ENCODE assay signal across 8 cellular contexts in the genomic region with DNA sequence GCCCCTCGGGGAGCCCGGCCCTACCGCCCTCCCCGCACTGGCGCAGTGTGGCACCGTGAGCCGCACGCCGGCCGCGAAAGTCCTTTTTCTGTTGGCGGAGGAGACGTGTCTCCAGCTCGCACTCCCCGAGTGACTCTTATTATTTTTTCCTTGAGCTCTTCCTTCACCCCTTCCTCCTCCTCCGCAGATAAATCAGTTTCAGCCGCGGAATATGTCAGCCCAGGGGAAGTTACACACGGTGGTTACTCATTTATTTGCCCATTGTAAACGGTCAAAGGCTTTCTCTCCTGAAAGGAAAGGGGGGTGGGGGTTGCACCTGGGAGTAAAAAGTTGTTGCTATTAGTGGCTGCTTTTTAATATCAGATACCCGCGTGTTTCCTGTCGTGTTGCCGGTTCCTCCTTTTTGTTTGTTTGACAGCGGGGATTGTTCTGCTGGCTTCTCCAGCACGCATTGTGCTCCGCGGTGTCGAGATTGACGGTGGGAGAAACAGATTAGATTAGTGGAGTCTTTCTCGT. TPM values are rescaled to one million over a fixed set of nuclear protein-coding genes. Genes with fewer than 3 reads are reported as not detected.
DNase-seq lines count a peak whose midpoint lies in the region; ATAC-seq and TF ChIP-seq lines count a peak whose summit lies in the region.

No MANE protein-coding gene starts in this region.

- H3K9me3 ChIP-seq in endodermal cell (ENCODE audit: control insufficient read depth, low read length) (no peaks in the 10 kb centered on the region), uterus (no peaks in the 10 kb centered on the region)
- no peaks in the 10 kb centered on the region for H3K9me3 ChIP-seq in naive thymus-derived CD4-positive, alpha-beta T cell (ENCODE audit: control insufficient read depth in 2 of 3, low read length in 3 of 3)

- peak overlapping the region; percentile 66 for H3K9ac ChIP-seq in endodermal cell (ENCODE audit: extremely low read depth, low read length, poor library complexity, severe bottlenecking)

- intact Hi-C loops in activated CD4-positive, alpha-beta T cell treated with anti-CD3 and anti-CD28 coated beads for 36 hours (cut with DNase I, micrococcal nuclease): loop anchor here (2.0 to 10.0 kb wide), 5 partner anchors 110 to 428 kb away; no protein-coding TSS in a partner anchor
- intact Hi-C loops in naive thymus-derived CD4-positive, alpha-beta T cell (cut with micrococcal nuclease): loop anchor here (1.0 to 5.0 kb wide), 5 partner anchors 111 to 480 kb away; no protein-coding TSS in a partner anchor
- intact Hi-C loops in uterus (cut with DNase I; ENCODE audit: low total_unique reads): loop anchor here (10.0 kb wide), 2 partner anchors 88 to 1808 kb away; no protein-coding TSS in a partner anchor

- peaks cover 50% of the 10 kb centered on the region for H3K27me3 Mint-ChIP-seq in activated CD4-positive, alpha-beta T cell treated with anti-CD3 and anti-CD28 coated beads for 36 hours
- peaks cover 67% of the 10 kb centered on the region for H3K27me3 Mint-ChIP-seq in T-helper 2 cell treated with Interferon-gamma antibody and Interleukin-4, amounts not matched to agents 5 μg/mL and 100 μg/mL, for 36 hours (ENCODE audit: low read depth)
- peaks cover 14% of the 10 kb centered on the region for H3K27me3 Mint-ChIP-seq in endodermal cell (ENCODE audit: insufficient read depth)
- H3K27me3 Mint-ChIP-seq in naive thymus-derived CD4-positive, alpha-beta T cell: peaks cover 42 to 66% (median 56%) of the 10 kb centered on the region in 5 donors

- H3K36me3 ChIP-seq in endodermal cell (ENCODE audit: control insufficient read depth, insufficient read depth, low read length) (no peaks in the 10 kb centered on the region), uterus (no peaks in the 10 kb centered on the region)
- H3K36me3 ChIP-seq in naive thymus-derived CD4-positive, alpha-beta T cell (ENCODE audit: control insufficient read depth in 2 of 3, insufficient read depth in 3 of 3, low read length in 3 of 3): no peaks in the 10 kb centered on the region

- peak in 1 of 2 donors; percentile 25 for TF ChIP-seq POLR2A in uterus (IDR thresholded peaks at IDR 0.05)

- no peaks in the 10 kb centered on the region for H3K9me3 Mint-ChIP-seq in activated CD4-positive, alpha-beta T cell treated with anti-CD3 and anti-CD28 coated beads for 36 hours (ENCODE audit: low read depth)
- no peaks in the 10 kb centered on the region for H3K9me3 Mint-ChIP-seq in T-helper 2 cell treated with Interferon-gamma antibody and Interleukin-4, amounts not matched to agents 5 μg/mL and 100 μg/mL, for 36 hours
- H3K9me3 Mint-ChIP-seq in endodermal cell: no peaks in the 10 kb centered on the region
- no peaks in the 10 kb centered on the region for H3K9me3 Mint-ChIP-seq in naive thymus-derived CD4-positive, alpha-beta T cell

- peak; percentile 53 for DNase-seq in activated CD4-positive, alpha-beta T cell treated with anti-CD3 and anti-CD28 coated beads for 36 hours
- DNase-seq in activated CD4-positive, alpha-beta T cell treated with anti-CD3 and anti-CD28 coated beads, Interleukin-2, amount 50 U/mL, for 1 hour: no peak
- peak; percentile 34 for DNase-seq in T-helper 2 cell treated with Interferon-gamma antibody and Interleukin-4, amounts not matched to agents 5 μg/mL and 100 μg/mL, for 36 hours (ENCODE audit: low spot score)
- DNase-seq in endodermal cell: peak; percentile 75
- peak in 4 of 9 donors; percentile 6 to 38 (median 12) for DNase-seq in naive thymus-derived CD4-positive, alpha-beta T cell
- peak; percentile 30 to 40 for DNase-seq in uterus

- ATAC-seq in activated CD4-positive, alpha-beta T cell treated with anti-CD3 and anti-CD28 coated beads for 36 hours: peak; percentile 11
- ATAC-seq in HG02973 (IDR thresholded peaks at IDR 0.05; ENCODE audit: unreplicated experiment) (peak; percentile 25), GM21737 (IDR thresholded peaks at IDR 0.05; ENCODE audit: unreplicated experiment) (no peak)
- ATAC-seq in naive thymus-derived CD4-positive, alpha-beta T cell: peak; percentile 15

- H3K27ac ChIP-seq in endodermal cell (ENCODE audit: low read depth, low read length) (no peak overlapping the region), uterus (peak overlapping the region; percentile 93 to 96)
- H3K27ac ChIP-seq in naive thymus-derived CD4-positive, alpha-beta T cell (ENCODE audit: low read depth, low read length): no peak overlapping the region

- 0% methylated on average over 14 to 31 of the region's 31 CpGs for WGBS in endodermal cell (ENCODE audit: insufficient coverage in 1 of 2, insufficient read length in 1 of 2), 2 experiments

- H3K4me3 ChIP-seq in endodermal cell (ENCODE audit: low read length) (peak overlapping the region; percentile 92), uterus (peak overlapping the region; percentile 62 to 87)
- H3K4me3 ChIP-seq in naive thymus-derived CD4-positive, alpha-beta T cell (ENCODE audit: low read length): peak overlapping the region; percentile 62

- peak overlapping the region; percentile 52 for H3K27ac Mint-ChIP-seq in activated CD4-positive, alpha-beta T cell treated with anti-CD3 and anti-CD28 coated beads for 36 hours
- H3K27ac Mint-ChIP-seq in T-helper 2 cell treated with Interferon-gamma antibody and Interleukin-4, amounts not matched to agents 5 μg/mL and 100 μg/mL, for 36 hours: peak overlapping the region; percentile 55
- H3K27ac Mint-ChIP-seq in endodermal cell: peak overlapping the region; percentile 88
- peak overlapping the region in 3 of 9 donors; percentile 6 to 31 (median 25) for H3K27ac Mint-ChIP-seq in naive thymus-derived CD4-positive, alpha-beta T cell

- no peak for TF ChIP-seq CTCF in endodermal cell (conservative IDR thresholded peaks at IDR 0.05)
- TF ChIP-seq CTCF in uterus (IDR thresholded peaks at IDR 0.05): no peak

- H3K4me1 ChIP-seq in endodermal cell (ENCODE audit: control insufficient read depth, insufficient read depth, low read length): peaks cover 3% of the 10 kb centered on the region
- peaks cover 9 to 13% of the 10 kb centered on the region in 2 donors for H3K4me1 ChIP-seq in naive thymus-derived CD4-positive, alpha-beta T cell (ENCODE audit: control insufficient read depth in 2 of 2, insufficient read depth in 2 of 2, low read length in 2 of 2)
- peaks cover 0 to 10% of the 10 kb centered on the region in 2 donors for H3K4me1 ChIP-seq in uterus

- POLR2A ChIA-PET in activated CD4-positive, alpha-beta T cell treated with anti-CD3 and anti-CD28 coated beads for 36 hours (lab: Charles Lee): no interaction called here
- POLR2A ChIA-PET in naive thymus-derived CD4-positive, alpha-beta T cell (lab: Charles Lee): no interaction called here

- H3K4me1 Mint-ChIP-seq in activated CD4-positive, alpha-beta T cell treated with anti-CD3 and anti-CD28 coated beads for 36 hours: peaks cover 24% of the 10 kb centered on the region
- H3K4me1 Mint-ChIP-seq in T-helper 2 cell treated with Interferon-gamma antibody and Interleukin-4, amounts not matched to agents 5 μg/mL and 100 μg/mL, for 36 hours (ENCODE audit: low read depth): peaks cover 23% of the 10 kb centered on the region
- H3K4me1 Mint-ChIP-seq in endodermal cell: peaks cover 61% of the 10 kb centered on the region
- H3K4me1 Mint-ChIP-seq in naive thymus-derived CD4-positive, alpha-beta T cell: peaks cover 19 to 44% (median 28%) of the 10 kb centered on the region in 7 donors

- H3K36me3 Mint-ChIP-seq in activated CD4-positive, alpha-beta T cell treated with anti-CD3 and anti-CD28 coated beads for 36 hours (ENCODE audit: low read depth): no peaks in the 10 kb centered on the region
- H3K36me3 Mint-ChIP-seq in T-helper 2 cell treated with Interferon-gamma antibody and Interleukin-4, amounts not matched to agents 5 μg/mL and 100 μg/mL, for 36 hours (ENCODE audit: low read depth): no peaks in the 10 kb centered on the region
- no peaks in the 10 kb centered on the region for H3K36me3 Mint-ChIP-seq in endodermal cell (ENCODE audit: low read depth)
- H3K36me3 Mint-ChIP-seq in naive thymus-derived CD4-positive, alpha-beta T cell: no peaks in the 10 kb centered on the region

- H3K4me3 Mint-ChIP-seq in activated CD4-positive, alpha-beta T cell treated with anti-CD3 and anti-CD28 coated beads for 36 hours: peak overlapping the region; percentile 74
- H3K4me3 Mint-ChIP-seq in T-helper 2 cell treated with Interferon-gamma antibody and Interleukin-4, amounts not matched to agents 5 μg/mL and 100 μg/mL, for 36 hours: peak overlapping the region; percentile 83
- H3K4me3 Mint-ChIP-seq in endodermal cell: peak overlapping the region; percentile 89
- H3K4me3 Mint-ChIP-seq in naive thymus-derived CD4-positive, alpha-beta T cell: peak overlapping the region; percentile 81 to 91 (median 90)

- CTCF ChIA-PET in activated CD4-positive, alpha-beta T cell treated with anti-CD3 and anti-CD28 coated beads for 36 hours (lab: Charles Lee): interaction anchor here (0.8 kb wide), 1 partner anchor 26 kb away, joined by 4 read pairs; no protein-coding TSS in a partner anchor
- CTCF ChIA-PET in naive thymus-derived CD4-positive, alpha-beta T cell (lab: Charles Lee): no interaction called here

- H3K27me3 ChIP-seq in endodermal cell (ENCODE audit: control insufficient read depth, insufficient read depth, low read length, poor library complexity, severe bottlenecking) (peaks cover 10% of the 10 kb centered on the region), uterus (no peaks in the 10 kb centered on the region)
- peaks cover 0 to 7% of the 10 kb centered on the region in 2 donors for H3K27me3 ChIP-seq in naive thymus-derived CD4-positive, alpha-beta T cell (ENCODE audit: control insufficient read depth in 2 of 2, insufficient read depth in 2 of 2, low read length in 2 of 2)

RNA-seq across cellular contexts. Expression of a gene that starts 1.5 kb away (rescaled TPM):
- 1 to 10 TPM; 3.9 to 5.2 TPM for total RNA-seq in activated CD4-positive, alpha-beta T cell treated with anti-CD3 and anti-CD28 coated beads for 36 hours
- 10 to 100 TPM; 26.7 to 26.9 TPM for total RNA-seq in endodermal cell
- polyA plus RNA-seq in endodermal cell (2013, experiment 1 of 2): 14.9 TPM
- polyA plus RNA-seq in endodermal cell (2013, experiment 2 of 2): 15.4 TPM
- 1 to 10 TPM in 3 of 5 experiments, under 1 TPM in 2; 0.75 to 7.1 (median 1.2) TPM for total RNA-seq in naive thymus-derived CD4-positive, alpha-beta T cell
- under 1 TPM; 0.10 to 0.13 TPM for polyA plus RNA-seq in naive thymus-derived CD4-positive, alpha-beta T cell
- 100 to 1,000 TPM in 1 of 4 donors, 10 to 100 TPM in 3; 51.2 to 168 (median 66.6) TPM for total RNA-seq in uterus

Comparison
In these comparisons a context has a peak if more than half of its experiments do, and no peak if none do; other contexts are left out.
1. H3K27ac ChIP-seq: peak in uterus (2 of 2); none in endodermal cell (single experiment) and naive thymus-derived CD4-positive, alpha-beta T cell (single experiment).
2. Peak in every context shown above with its lines, with median percentiles within 50 percentile points of each other: H3K4me3 Mint-ChIP-seq and H3K4me3 ChIP-seq.